In genomic region chr11:126012852-126013251, GRCh38 we compare ENCODE assay signal across 8 cellular contexts. TPM values are rescaled to one million over a fixed set of nuclear protein-coding genes. Genes with fewer than 3 reads are reported as not detected.
"Had no signal": no experiment of that assay in that cellular context is flagged by ENCODE, and none has a peak within 500 bp of the region (broad histone marks: within the 10 kb centered on the region; RNA-seq: fewer than 3 reads in every experiment).

No MANE protein-coding gene starts in this region.

- H3K9ac ChIP-seq: KMS-11 had no signal

- ATAC-seq: HepG2 had no signal

- DNase-seq: IMR-90, KBM-7, KG1 had no signal

- H3K4me2 ChIP-seq: KMS-11 had no signal

- FAIRE-seq: HepG2, HTR-8/SVneo had no signal

- H3K27ac ChIP-seq: HL-60, KMS-11 had no signal

RNA-seq across cellular contexts. Expression of gene CDON, which starts 49.8 kb away (rescaled TPM):
- polyA plus RNA-seq: IgD-negative memory B cell had no signal
